8 cellular contexts compared by ENCODE assay signal in the genomic region with DNA sequence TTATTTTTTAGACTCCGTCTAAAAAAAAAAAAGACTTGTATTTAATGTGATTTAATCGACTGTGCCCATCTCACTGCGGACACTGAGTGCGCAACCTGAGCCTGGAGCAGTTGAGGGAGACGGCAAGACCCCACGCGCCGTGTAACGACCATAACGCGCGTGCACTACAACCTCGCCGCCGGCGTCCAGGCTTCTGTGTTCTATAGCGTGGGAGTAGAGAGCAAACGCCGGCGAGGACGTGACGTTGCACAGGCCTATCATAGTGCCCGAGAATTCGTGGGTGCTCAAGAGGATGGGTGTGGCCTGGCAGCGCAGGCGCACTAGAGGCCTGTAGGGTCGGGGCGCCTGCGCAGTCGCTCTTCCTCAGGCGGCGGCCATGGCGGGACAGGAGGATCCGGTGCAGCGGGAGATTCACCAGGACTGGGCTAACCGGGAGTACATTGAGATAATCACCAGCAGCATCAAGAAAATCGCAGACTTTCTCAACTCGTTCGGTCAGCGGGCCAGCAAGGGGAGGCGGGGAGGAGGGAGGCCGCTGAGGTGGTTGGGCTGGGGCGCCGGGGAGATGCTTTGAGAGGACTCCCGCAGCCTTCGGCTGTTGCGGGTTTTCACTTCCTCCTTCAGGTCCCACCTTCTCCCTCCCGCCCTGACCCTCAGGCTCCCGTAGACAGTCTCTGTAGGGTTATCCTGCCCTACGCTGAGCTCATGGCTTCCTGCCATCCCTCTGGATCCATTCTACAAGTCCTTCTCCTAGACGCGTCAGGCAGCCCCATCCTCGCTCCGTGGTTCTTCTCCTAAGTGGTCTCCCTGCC. TPM values are rescaled to one million over a fixed set of nuclear protein-coding genes. Genes with fewer than 3 reads are reported as not detected.
DNase-seq lines count a peak whose midpoint lies in the region; ATAC-seq and TF ChIP-seq lines count a peak whose summit lies in the region.

A gene (plus strand): TSS at position 350 of the 812 bp plus-strand sequence. CDS start 27 bp downstream, at position 377.

- no peaks in the 10 kb centered on the region for H3K27me3 ChIP-seq in SK-N-SH (ENCODE audit: insufficient read depth)
- H3K27me3 ChIP-seq in suprapubic skin: no peaks in the 10 kb centered on the region

- TF ChIP-seq CTCF in SK-N-SH (IDR thresholded peaks at IDR 0.05): no peak
- no peak for TF ChIP-seq CTCF in suprapubic skin (IDR thresholded peaks at IDR 0.05)

- no peak for TF ChIP-seq RAD21 in SK-N-SH (IDR thresholded peaks at IDR 0.05; ENCODE audit: low read length)

- H3K9me2 ChIP-seq in SK-N-SH: no peaks in the 10 kb centered on the region

- H3K4me3 ChIP-seq in SK-N-SH (ENCODE audit: low read depth in 2 of 2, low read length in 1 of 2): peak within 1 kb of the TSS; percentile 72 to 73
- peak within 1 kb of the TSS; percentile 98 for H3K4me3 ChIP-seq in suprapubic skin

- H3K4me1 ChIP-seq in SK-N-SH (ENCODE audit: control insufficient read depth in 1 of 2, insufficient read depth in 2 of 2, low read depth in 1 of 2, low read length in 1 of 2) (peaks cover 7 to 10% of the 10 kb centered on the region in 2 experiments; a peak in 3 of 4 replicates), suprapubic skin (peaks cover 29% of the 10 kb centered on the region)

- POLR2A ChIA-PET in SK-N-SH (lab: Yijun Ruan, JAX): interaction anchor here (0.5 to 0.8 kb wide), 3 partner anchors 9 to 182 kb away, joined by 3 read pairs; a partner anchor contains a TSS

- H3F3A ChIP-seq in SK-N-SH (replicated peaks; ENCODE audit: insufficient read depth): no peaks in the 10 kb centered on the region

- peaks cover 50% of the 10 kb centered on the region for H3K79me2 ChIP-seq in SK-N-SH (ENCODE audit: insufficient read depth)

- H3K36me3 ChIP-seq in SK-N-SH (replicated peaks in 1 of 2; ENCODE audit: control insufficient read depth in 1 of 2, insufficient read depth in 2 of 2, low read length in 1 of 2): peaks cover 3 to 8% of the 10 kb centered on the region in 2 experiments
- H3K36me3 ChIP-seq in suprapubic skin: peaks cover 5% of the 10 kb centered on the region

- DNase-seq in GM04504 (ENCODE audit: low read depth) (peak; percentile 90), NCI-H1048 (lab: John Stamatoyannopoulos, UW) (peak; percentile 79), SK-N-SH (peak; percentile 98), globus pallidus (ENCODE audit: low spot score) (peak; percentile 95), nucleus accumbens (lab: John Stamatoyannopoulos, UW) (peak in 55 of 56 donors; percentile 73 to 95 (median 89)), suprapubic skin (ENCODE audit: low spot score in 2 of 2) (peak; percentile 97)
- peak; percentile 93 for DNase-seq in activated naive CD4-positive, alpha-beta T cell treated with anti-CD3 and anti-CD28 coated beads, Interleukin-2, amount 50 U/mL, for 16 hours

- TF ChIP-seq POLR2A in suprapubic skin (IDR thresholded peaks at IDR 0.05): peak in 1 of 2 donors; percentile 76

- CTCF ChIA-PET in SK-N-SH (lab: Yijun Ruan, JAX): interaction anchor here (0.6 to 1.1 kb wide), 2 partner anchors 14 to 26 kb away, joined by 3 read pairs; a partner anchor contains a TSS

- 3% methylated on average over 34 of the region's 54 CpGs for WGBS in SK-N-SH (ENCODE audit: low lambda C conversion rate)
- WGBS in suprapubic skin: under 1% methylated on average over 44 of the region's 54 CpGs

- TF ChIP-seq EP300 in SK-N-SH (IDR thresholded peaks at IDR 0.05; ENCODE audit: borderline replicate concordance in 1 of 2, low read depth in 1 of 2, low read length in 1 of 2) (no peak), suprapubic skin (IDR thresholded peaks at IDR 0.05) (no peak)

- ATAC-seq in HG02571 (IDR thresholded peaks at IDR 0.05; ENCODE audit: unreplicated experiment): peak; percentile 96

- peaks cover 29% of the 10 kb centered on the region for H4K20me1 ChIP-seq in SK-N-SH (ENCODE audit: insufficient read depth)

- peak within 1 kb of the TSS; percentile 75 for H3K9ac ChIP-seq in SK-N-SH

- H3K4me2 ChIP-seq in SK-N-SH: peak within 1 kb of the TSS; percentile 80

- H2AFZ ChIP-seq in SK-N-SH (ENCODE audit: low read depth): peak within 1 kb of the TSS; percentile 94

- peak within 1 kb of the TSS; percentile 78 to 88 for H3K27ac ChIP-seq in SK-N-SH (ENCODE audit: low read depth in 2 of 2, low read length in 1 of 2)
- peak within 1 kb of the TSS; percentile 81 for H3K27ac ChIP-seq in suprapubic skin

- no peaks in the 10 kb centered on the region for H3K9me3 ChIP-seq in SK-N-SH
- H3K9me3 ChIP-seq in suprapubic skin: no peaks in the 10 kb centered on the region

TF ChIP-seq in SK-N-SH, 30 proteins besides CTCF, POLR2A, EP300 and RAD21 (continues in another document):
- TF ChIP-seq CHD2 (IDR thresholded peaks at IDR 0.05; ENCODE audit: low read length, partially characterized antibody): peak; percentile 69
- TF ChIP-seq, protein P1, sequence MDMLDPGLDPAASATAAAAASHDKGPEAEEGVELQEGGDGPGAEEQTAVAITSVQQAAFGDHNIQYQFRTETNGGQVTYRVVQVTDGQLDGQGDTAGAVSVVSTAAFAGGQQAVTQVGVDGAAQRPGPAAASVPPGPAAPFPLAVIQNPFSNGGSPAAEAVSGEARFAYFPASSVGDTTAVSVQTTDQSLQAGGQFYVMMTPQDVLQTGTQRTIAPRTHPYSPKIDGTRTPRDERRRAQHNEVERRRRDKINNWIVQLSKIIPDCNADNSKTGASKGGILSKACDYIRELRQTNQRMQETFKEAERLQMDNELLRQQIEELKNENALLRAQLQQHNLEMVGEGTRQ (IDR thresholded peaks at IDR 0.05; ENCODE audit: borderline replicate concordance, low read depth, low read length): no peak
- TF ChIP-seq, protein P2, sequence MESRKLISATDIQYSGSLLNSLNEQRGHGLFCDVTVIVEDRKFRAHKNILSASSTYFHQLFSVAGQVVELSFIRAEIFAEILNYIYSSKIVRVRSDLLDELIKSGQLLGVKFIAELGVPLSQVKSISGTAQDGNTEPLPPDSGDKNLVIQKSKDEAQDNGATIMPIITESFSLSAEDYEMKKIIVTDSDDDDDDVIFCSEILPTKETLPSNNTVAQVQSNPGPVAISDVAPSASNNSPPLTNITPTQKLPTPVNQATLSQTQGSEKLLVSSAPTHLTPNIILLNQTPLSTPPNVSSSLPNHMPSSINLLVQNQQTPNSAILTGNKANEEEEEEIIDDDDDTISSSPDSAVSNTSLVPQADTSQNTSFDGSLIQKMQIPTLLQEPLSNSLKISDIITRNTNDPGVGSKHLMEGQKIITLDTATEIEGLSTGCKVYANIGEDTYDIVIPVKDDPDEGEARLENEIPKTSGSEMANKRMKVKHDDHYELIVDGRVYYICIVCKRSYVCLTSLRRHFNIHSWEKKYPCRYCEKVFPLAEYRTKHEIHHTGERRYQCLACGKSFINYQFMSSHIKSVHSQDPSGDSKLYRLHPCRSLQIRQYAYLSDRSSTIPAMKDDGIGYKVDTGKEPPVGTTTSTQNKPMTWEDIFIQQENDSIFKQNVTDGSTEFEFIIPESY (IDR thresholded peaks at IDR 0.05; ENCODE audit: borderline replicate concordance, low read depth): 0 out of 2 replicates have a peak, but pooled peaks have one; percentile 13
- TF ChIP-seq EZH2phosphoT487 (IDR thresholded peaks at IDR 0.05; ENCODE audit: borderline replicate concordance, low read depth): no peak
- TF ChIP-seq, protein P3, sequence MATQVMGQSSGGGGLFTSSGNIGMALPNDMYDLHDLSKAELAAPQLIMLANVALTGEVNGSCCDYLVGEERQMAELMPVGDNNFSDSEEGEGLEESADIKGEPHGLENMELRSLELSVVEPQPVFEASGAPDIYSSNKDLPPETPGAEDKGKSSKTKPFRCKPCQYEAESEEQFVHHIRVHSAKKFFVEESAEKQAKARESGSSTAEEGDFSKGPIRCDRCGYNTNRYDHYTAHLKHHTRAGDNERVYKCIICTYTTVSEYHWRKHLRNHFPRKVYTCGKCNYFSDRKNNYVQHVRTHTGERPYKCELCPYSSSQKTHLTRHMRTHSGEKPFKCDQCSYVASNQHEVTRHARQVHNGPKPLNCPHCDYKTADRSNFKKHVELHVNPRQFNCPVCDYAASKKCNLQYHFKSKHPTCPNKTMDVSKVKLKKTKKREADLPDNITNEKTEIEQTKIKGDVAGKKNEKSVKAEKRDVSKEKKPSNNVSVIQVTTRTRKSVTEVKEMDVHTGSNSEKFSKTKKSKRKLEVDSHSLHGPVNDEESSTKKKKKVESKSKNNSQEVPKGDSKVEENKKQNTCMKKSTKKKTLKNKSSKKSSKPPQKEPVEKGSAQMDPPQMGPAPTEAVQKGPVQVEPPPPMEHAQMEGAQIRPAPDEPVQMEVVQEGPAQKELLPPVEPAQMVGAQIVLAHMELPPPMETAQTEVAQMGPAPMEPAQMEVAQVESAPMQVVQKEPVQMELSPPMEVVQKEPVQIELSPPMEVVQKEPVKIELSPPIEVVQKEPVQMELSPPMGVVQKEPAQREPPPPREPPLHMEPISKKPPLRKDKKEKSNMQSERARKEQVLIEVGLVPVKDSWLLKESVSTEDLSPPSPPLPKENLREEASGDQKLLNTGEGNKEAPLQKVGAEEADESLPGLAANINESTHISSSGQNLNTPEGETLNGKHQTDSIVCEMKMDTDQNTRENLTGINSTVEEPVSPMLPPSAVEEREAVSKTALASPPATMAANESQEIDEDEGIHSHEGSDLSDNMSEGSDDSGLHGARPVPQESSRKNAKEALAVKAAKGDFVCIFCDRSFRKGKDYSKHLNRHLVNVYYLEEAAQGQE (IDR thresholded peaks at IDR 0.05; ENCODE audit: low read depth, low read length): no peak
- no peak for TF ChIP-seq NFIC (IDR thresholded peaks at IDR 0.05; ENCODE audit: borderline replicate concordance)
- peak; percentile 52; the same call in 1 of the 2 replicates for TF ChIP-seq SIN3A (IDR thresholded peaks at IDR 0.05; ENCODE audit: borderline replicate concordance, low read depth, low read length)
- no peak for TF ChIP-seq FOXJ3 (CRISPR knock-in tag; IDR thresholded peaks at IDR 0.05)
- no peak for TF ChIP-seq SMC3 (IDR thresholded peaks at IDR 0.05; ENCODE audit: low read depth, low read length)
- TF ChIP-seq, protein P4, sequence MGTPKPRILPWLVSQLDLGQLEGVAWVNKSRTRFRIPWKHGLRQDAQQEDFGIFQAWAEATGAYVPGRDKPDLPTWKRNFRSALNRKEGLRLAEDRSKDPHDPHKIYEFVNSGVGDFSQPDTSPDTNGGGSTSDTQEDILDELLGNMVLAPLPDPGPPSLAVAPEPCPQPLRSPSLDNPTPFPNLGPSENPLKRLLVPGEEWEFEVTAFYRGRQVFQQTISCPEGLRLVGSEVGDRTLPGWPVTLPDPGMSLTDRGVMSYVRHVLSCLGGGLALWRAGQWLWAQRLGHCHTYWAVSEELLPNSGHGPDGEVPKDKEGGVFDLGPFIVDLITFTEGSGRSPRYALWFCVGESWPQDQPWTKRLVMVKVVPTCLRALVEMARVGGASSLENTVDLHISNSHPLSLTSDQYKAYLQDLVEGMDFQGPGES (IDR thresholded peaks at IDR 0.05; ENCODE audit: low read depth, low read length): no peak
- peak; percentile 94 for TF ChIP-seq MXI1 (IDR thresholded peaks at IDR 0.05; ENCODE audit: low read depth, low read length)

RNA-seq across cellular contexts. Expression of the gene that starts here (rescaled TPM):
- polyA plus RNA-seq in SK-N-SH (2012; rRNA removed): 211 and 283 TPM in 2 replicates
- polyA plus RNA-seq in SK-N-SH (2012; cell fraction: cytosol; rRNA removed): 280 and 306 TPM in 2 replicates
- 28.1 and 50.2 TPM in 2 replicates for polyA plus RNA-seq in SK-N-SH (2012; cell fraction: nucleus; rRNA removed)
- total RNA-seq in suprapubic skin: 100 to 1,000 TPM in 1 of 4 donors, 10 to 100 TPM in 3; 51.7 to 101 (median 83.9) TPM

Comparison
In these comparisons a context has a peak if more than half of its experiments do, and no peak if none do; other contexts are left out.
1. Peak in every context shown above with its lines: DNase-seq, ATAC-seq, H3K4me3 ChIP-seq and H3K27ac ChIP-seq.